1 cellular context compared by ENCODE assay signal in genomic region chr17:1782171-1782567, GRCh38.
TF ChIP-seq lines count a peak whose summit lies in the region.

No MANE protein-coding gene starts in this region.

TF ChIP-seq in HepG2, 621 proteins besides CTCF, POLR2A, EP300 and RAD21:
- TF ChIP-seq ZNF121 (CRISPR knock-in tag; IDR thresholded peaks at IDR 0.05) (0 out of 2 replicates have a peak, but pooled peaks have one; percentile 31), CEBPG (CRISPR knock-in tag; IDR thresholded peaks at IDR 0.05) (no peak)
